ENCODE assay signal across 9 cellular contexts in the genomic region with DNA sequence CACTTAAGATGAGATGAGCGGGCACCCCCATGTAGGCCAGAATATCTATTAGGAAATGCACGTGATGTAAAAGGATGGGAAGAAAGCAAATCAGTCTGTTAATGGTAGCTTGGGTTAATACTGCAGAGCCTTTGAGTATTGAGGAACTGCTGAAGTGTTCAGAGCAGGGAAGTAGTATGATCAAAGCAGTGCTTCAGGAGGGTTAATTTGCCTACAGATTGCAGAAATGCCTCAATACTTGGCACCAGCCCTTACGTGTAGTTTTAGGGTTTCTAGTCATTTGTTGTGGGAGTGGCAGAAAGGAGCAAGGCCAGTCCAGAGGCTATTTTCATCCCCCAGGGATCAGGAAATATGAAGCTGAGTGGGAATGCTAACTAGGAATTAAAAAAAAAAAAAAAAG. TPM values are rescaled to one million over a fixed set of nuclear protein-coding genes. Genes with fewer than 3 reads are reported as not detected.
DNase-seq lines count a peak whose midpoint lies in the region; ATAC-seq and TF ChIP-seq lines count a peak whose summit lies in the region.
"Had no signal": no experiment of that assay in that cellular context is flagged by ENCODE, and none has a peak within 500 bp of the region (broad histone marks: within the 10 kb centered on the region; RNA-seq: fewer than 3 reads in every experiment).

No MANE protein-coding gene starts in this region.

- H3K4me3 Mint-ChIP-seq in Caco-2 (ENCODE audit: unreplicated experiment): no peak overlapping the region
- H3K4me3 Mint-ChIP-seq in endodermal cell: no peak overlapping the region

- H3K27ac Mint-ChIP-seq in Caco-2 (ENCODE audit: unreplicated experiment) (peak overlapping the region; percentile 68), endodermal cell (peak overlapping the region; percentile 49)

- H3K9ac ChIP-seq in endodermal cell (ENCODE audit: extremely low read depth, low read length, poor library complexity, severe bottlenecking): no peak overlapping the region

- H3K4me1 ChIP-seq in Caco-2 (no peaks in the 10 kb centered on the region), endodermal cell (ENCODE audit: control insufficient read depth, insufficient read depth, low read length) (no peaks in the 10 kb centered on the region)

- no TSS peak for BruUV-seq in Caco-2 (replicated peaks; lab: Mats Ljungman, UMichigan)

- H3K27me3 Mint-ChIP-seq in Caco-2 (ENCODE audit: insufficient read depth, unreplicated experiment) (no peaks in the 10 kb centered on the region), endodermal cell (ENCODE audit: insufficient read depth) (no peaks in the 10 kb centered on the region)

- POLR2A ChIA-PET in Caco-2 (lab: Charles Lee): no interaction called here

- DNase-seq in Caco-2: no peak
- DNase-seq in endodermal cell: no peak
- no peak for DNase-seq in Kasumi-1 (lab: John Stamatoyannopoulos, UW)
- no peak for DNase-seq in stimulated activated CD4-positive, alpha-beta T cell treated with anti-CD3 and anti-CD28 coated beads, Interleukin-4, amount 100 ng/mL, for 1 hour
- no peak for DNase-seq in Right ventricle myocardium inferior (ENCODE audit: missing footprints)
- DNase-seq in omental fat pad (ENCODE audit: low spot score): no peak

- H3K9me3 Mint-ChIP-seq in Caco-2 (ENCODE audit: unreplicated experiment) (no peaks in the 10 kb centered on the region), endodermal cell (no peaks in the 10 kb centered on the region)

- 75 to 90% methylated on average over 1 to 3 of the region's 3 CpGs for WGBS in endodermal cell (ENCODE audit: insufficient coverage in 1 of 2, insufficient read length in 1 of 2), 2 experiments

- CTCF ChIA-PET in Caco-2 (lab: Charles Lee): no interaction called here

- H3K36me3 Mint-ChIP-seq in Caco-2 (ENCODE audit: insufficient read depth, unreplicated experiment) (peaks cover 43% of the 10 kb centered on the region), endodermal cell (ENCODE audit: low read depth) (peaks cover 26% of the 10 kb centered on the region)

- H3K4me3 ChIP-seq in Caco-2 (ENCODE audit: low read depth, low read length) (no peak overlapping the region), endodermal cell (ENCODE audit: low read length) (no peak overlapping the region)

- intact Hi-C loops in Caco-2 (cut with micrococcal nuclease; ENCODE audit: unreplicated experiment) (no loop called here), Right ventricle myocardium inferior (cut with DNase I) (no loop called here)

- no peak overlapping the region for H3K27ac ChIP-seq in endodermal cell (ENCODE audit: low read depth, low read length)
- H3K27ac ChIP-seq: epithelial cell of prostate had no signal

- H3K9me3 ChIP-seq in Caco-2 (no peaks in the 10 kb centered on the region), endodermal cell (ENCODE audit: control insufficient read depth, low read length) (no peaks in the 10 kb centered on the region)

- TF ChIP-seq CTCF in Caco-2 (IDR thresholded peaks at IDR 0.05; ENCODE audit: insufficient read depth in 1 of 2, low read depth in 1 of 2, low read length in 1 of 2, severe bottlenecking in 1 of 2, unreplicated experiment in 1 of 2) (no peak), endodermal cell (conservative IDR thresholded peaks at IDR 0.05) (no peak), omental fat pad (IDR thresholded peaks at IDR 0.05) (no peak)

- H3K27me3 ChIP-seq in Caco-2 (replicated peaks; ENCODE audit: control insufficient read depth, insufficient read depth, low read length): no peaks in the 10 kb centered on the region
- no peaks in the 10 kb centered on the region for H3K27me3 ChIP-seq in endodermal cell (ENCODE audit: control insufficient read depth, insufficient read depth, low read length, poor library complexity, severe bottlenecking)

- H3K4me1 Mint-ChIP-seq in Caco-2 (ENCODE audit: low read depth, unreplicated experiment): peaks cover 34% of the 10 kb centered on the region
- peaks cover 35% of the 10 kb centered on the region for H3K4me1 Mint-ChIP-seq in endodermal cell

- peak; percentile 68 for ATAC-seq in GM19463 (IDR thresholded peaks at IDR 0.05; ENCODE audit: unreplicated experiment)
- ATAC-seq in HG03280 (IDR thresholded peaks at IDR 0.05; ENCODE audit: unreplicated experiment): peak; percentile 81
- no peak for ATAC-seq in Right ventricle myocardium inferior
- no peak for ATAC-seq in omental fat pad (ENCODE audit: low FRiP score)

- H3K36me3 ChIP-seq in Caco-2 (ENCODE audit: control insufficient read depth, insufficient read depth, low read length): peaks cover 2% of the 10 kb centered on the region; the same call in 1 of the 2 replicates
- peaks cover 20% of the 10 kb centered on the region for H3K36me3 ChIP-seq in endodermal cell (ENCODE audit: control insufficient read depth, insufficient read depth, low read length)

RNA-seq across cellular contexts. Expression of gene ZFX, which starts 19.7 kb away (rescaled TPM):
- total RNA-seq in Caco-2 (2022) (33.6 and 36.1 TPM in 2 replicates), endodermal cell (10 to 100 TPM; 20.3 to 51.0 TPM), Right ventricle myocardium inferior (33.4 TPM), omental fat pad (10 to 100 TPM; 40.4 to 78.2 (median 44.9) TPM)
- 13.0 TPM for polyA plus RNA-seq in endodermal cell (2013, experiment 1 of 2)
- polyA plus RNA-seq in endodermal cell (2013, experiment 2 of 2): 14.6 TPM

Comparison
In these comparisons a context has a peak if more than half of its experiments do, and no peak if none do; other contexts are left out.
1. ATAC-seq: peak in GM19463 (single experiment) and HG03280 (single experiment); none in Right ventricle myocardium inferior (single experiment) and omental fat pad (single experiment).